1 cellular context compared by ENCODE assay signal in the genomic region with DNA sequence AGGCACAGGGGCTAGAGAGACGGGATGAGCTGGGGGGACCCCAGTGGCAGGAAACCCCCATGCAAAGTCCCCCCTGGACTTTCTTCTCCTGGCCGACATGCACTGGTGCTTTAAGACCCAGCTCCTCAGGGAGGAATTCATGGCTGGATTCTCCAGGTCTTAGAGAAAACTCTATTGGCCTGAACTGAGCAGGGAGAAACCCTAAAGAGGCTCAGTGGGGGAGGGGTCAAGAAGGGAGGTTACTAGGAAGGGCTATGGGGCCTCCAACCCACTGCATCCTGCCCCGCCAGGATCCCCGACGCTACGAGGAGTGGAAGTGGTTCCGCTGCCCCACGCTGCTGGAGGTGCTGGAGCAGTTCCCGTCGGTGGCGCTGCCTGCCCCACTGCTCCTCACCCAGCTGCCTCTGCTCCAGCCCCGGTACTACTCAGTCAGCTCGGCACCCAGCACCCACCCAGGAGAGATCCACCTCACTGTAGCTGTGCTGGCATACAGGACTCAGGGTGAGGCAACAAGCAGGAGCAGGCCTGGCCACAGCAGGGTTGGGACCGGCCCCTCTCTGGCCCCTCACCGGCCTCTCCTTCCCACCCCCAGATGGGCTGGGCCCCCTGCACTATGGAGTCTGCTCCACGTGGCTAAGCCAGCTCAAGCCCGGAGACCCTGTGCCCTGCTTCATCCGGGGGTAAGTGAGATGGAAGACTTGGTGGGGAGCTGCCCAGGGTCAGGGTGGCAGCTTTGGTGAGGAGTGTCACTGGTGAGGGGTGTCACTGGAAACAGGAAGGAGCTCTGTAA.
TF ChIP-seq lines count a peak whose summit lies in the region.

No MANE protein-coding gene starts in this region.

TF ChIP-seq in K562, 482 proteins besides CTCF, POLR2A, EP300 and RAD21 (continued from another document and continues in another):
- TF ChIP-seq, protein P1, sequence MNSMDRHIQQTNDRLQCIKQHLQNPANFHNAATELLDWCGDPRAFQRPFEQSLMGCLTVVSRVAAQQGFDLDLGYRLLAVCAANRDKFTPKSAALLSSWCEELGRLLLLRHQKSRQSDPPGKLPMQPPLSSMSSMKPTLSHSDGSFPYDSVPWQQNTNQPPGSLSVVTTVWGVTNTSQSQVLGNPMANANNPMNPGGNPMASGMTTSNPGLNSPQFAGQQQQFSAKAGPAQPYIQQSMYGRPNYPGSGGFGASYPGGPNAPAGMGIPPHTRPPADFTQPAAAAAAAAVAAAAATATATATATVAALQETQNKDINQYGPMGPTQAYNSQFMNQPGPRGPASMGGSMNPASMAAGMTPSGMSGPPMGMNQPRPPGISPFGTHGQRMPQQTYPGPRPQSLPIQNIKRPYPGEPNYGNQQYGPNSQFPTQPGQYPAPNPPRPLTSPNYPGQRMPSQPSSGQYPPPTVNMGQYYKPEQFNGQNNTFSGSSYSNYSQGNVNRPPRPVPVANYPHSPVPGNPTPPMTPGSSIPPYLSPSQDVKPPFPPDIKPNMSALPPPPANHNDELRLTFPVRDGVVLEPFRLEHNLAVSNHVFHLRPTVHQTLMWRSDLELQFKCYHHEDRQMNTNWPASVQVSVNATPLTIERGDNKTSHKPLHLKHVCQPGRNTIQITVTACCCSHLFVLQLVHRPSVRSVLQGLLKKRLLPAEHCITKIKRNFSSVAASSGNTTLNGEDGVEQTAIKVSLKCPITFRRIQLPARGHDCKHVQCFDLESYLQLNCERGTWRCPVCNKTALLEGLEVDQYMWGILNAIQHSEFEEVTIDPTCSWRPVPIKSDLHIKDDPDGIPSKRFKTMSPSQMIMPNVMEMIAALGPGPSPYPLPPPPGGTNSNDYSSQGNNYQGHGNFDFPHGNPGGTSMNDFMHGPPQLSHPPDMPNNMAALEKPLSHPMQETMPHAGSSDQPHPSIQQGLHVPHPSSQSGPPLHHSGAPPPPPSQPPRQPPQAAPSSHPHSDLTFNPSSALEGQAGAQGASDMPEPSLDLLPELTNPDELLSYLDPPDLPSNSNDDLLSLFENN (IDR thresholded peaks at IDR 0.05; ENCODE audit: low read depth in 2 of 2, low read length in 2 of 2), result no peak
- TF ChIP-seq EGR1 (conservative IDR thresholded peaks at IDR 0.05), result peak; percentile 37
- TF ChIP-seq KLF10 (CRISPR knock-in tag; IDR thresholded peaks at IDR 0.05), result no peak
- no peak for TF ChIP-seq FOS (IDR thresholded peaks at IDR 0.05; ENCODE audit: extremely low read depth, insufficient read length)
- TF ChIP-seq ZNF57 (CRISPR knock-in tag; IDR thresholded peaks at IDR 0.05), result no peak
- TF ChIP-seq RBBP5 (IDR thresholded peaks at IDR 0.05; ENCODE audit: borderline replicate concordance, insufficient read depth, low read length, poor library complexity, severe bottlenecking), result peak; percentile 65
- no peak for TF ChIP-seq ZNF347 (CRISPR knock-in tag; IDR thresholded peaks at IDR 0.05; ENCODE audit: low read depth)
- TF ChIP-seq, protein P2, sequence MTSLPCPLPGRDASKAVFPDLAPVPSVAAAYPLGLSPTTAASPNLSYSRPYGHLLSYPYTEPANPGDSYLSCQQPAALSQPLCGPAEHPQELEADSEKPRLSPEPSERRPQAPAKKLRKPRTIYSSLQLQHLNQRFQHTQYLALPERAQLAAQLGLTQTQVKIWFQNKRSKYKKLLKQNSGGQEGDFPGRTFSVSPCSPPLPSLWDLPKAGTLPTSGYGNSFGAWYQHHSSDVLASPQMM (CRISPR knock-in tag; IDR thresholded peaks at IDR 0.05), result no peak
- TF ChIP-seq, protein P3, sequence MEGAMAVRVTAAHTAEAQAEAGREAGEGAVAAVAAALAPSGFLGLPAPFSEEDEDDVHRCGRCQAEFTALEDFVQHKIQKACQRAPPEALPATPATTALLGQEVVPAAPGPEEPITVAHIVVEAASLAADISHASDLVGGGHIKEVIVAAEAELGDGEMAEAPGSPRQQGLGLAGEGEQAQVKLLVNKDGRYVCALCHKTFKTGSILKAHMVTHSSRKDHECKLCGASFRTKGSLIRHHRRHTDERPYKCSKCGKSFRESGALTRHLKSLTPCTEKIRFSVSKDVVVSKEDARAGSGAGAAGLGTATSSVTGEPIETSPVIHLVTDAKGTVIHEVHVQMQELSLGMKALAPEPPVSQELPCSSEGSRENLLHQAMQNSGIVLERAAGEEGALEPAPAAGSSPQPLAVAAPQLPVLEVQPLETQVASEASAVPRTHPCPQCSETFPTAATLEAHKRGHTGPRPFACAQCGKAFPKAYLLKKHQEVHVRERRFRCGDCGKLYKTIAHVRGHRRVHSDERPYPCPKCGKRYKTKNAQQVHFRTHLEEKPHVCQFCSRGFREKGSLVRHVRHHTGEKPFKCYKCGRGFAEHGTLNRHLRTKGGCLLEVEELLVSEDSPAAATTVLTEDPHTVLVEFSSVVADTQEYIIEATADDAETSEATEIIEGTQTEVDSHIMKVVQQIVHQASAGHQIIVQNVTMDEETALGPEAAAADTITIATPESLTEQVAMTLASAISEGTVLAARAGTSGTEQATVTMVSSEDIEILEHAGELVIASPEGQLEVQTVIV (CRISPR knock-in tag; IDR thresholded peaks at IDR 0.05; ENCODE audit: borderline replicate concordance), result no peak
- TF ChIP-seq, protein P4, sequence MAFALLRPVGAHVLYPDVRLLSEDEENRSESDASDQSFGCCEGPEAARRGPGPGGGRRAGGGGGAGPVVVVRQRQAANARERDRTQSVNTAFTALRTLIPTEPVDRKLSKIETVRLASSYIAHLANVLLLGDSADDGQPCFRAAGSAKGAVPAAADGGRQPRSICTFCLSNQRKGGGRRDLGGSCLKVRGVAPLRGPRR (CRISPR knock-in tag; IDR thresholded peaks at IDR 0.05), result no peak
- TF ChIP-seq, protein P5, sequence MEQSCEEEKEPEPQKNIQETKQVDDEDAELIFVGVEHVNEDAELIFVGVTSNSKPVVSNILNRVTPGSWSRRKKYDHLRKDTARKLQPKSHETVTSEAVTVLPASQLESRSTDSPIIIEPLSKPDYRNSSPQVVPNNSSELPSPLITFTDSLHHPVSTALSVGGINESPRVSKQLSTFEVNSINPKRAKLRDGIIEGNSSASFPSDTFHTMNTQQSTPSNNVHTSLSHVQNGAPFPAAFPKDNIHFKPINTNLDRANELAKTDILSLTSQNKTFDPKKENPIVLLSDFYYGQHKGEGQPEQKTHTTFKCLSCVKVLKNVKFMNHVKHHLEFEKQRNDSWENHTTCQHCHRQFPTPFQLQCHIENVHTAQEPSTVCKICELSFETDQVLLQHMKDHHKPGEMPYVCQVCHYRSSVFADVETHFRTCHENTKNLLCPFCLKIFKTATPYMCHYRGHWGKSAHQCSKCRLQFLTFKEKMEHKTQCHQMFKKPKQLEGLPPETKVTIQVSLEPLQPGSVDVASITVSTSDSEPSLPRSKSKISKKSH (CRISPR knock-in tag; IDR thresholded peaks at IDR 0.05), result no peak
- no peak for TF ChIP-seq STAG1 (CRISPR knock-in tag; IDR thresholded peaks at IDR 0.05; ENCODE audit: borderline replicate concordance)
- TF ChIP-seq TEAD2 (tag; IDR thresholded peaks at IDR 0.05), result no peak
- TF ChIP-seq, protein P6, sequence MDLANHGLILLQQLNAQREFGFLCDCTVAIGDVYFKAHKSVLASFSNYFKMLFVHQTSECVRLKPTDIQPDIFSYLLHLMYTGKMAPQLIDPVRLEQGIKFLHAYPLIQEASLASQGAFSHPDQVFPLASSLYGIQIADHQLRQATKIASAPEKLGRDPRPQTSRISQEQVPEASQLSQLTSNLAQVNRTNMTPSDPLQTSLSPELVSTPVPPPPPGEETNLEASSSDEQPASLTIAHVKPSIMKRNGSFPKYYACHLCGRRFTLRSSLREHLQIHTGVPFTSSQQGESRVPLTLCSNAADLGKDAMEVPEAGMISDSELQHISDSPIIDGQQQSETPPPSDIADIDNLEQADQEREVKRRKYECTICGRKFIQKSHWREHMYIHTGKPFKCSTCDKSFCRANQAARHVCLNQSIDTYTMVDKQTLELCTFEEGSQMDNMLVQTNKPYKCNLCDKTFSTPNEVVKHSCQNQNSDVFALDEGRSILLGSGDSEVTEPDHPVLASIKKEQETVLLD (IDR thresholded peaks at IDR 0.05), result no peak
- TF ChIP-seq NRF1 (conservative IDR thresholded peaks at IDR 0.05 in 1 of 2, IDR thresholded peaks at IDR 0.05 in 1 of 2), result no peak; a peak in 1 of 4 replicates
- TF ChIP-seq ZNF140 (CRISPR knock-in tag; IDR thresholded peaks at IDR 0.05), result no peak
- peak; percentile 47; the same call in 1 of the 2 replicates for TF ChIP-seq ZNF780A (CRISPR knock-in tag; IDR thresholded peaks at IDR 0.05)
- peak; percentile 42; the same call in 1 of the 2 replicates for TF ChIP-seq ZSCAN29 (IDR thresholded peaks at IDR 0.05)
- TF ChIP-seq, protein P7, sequence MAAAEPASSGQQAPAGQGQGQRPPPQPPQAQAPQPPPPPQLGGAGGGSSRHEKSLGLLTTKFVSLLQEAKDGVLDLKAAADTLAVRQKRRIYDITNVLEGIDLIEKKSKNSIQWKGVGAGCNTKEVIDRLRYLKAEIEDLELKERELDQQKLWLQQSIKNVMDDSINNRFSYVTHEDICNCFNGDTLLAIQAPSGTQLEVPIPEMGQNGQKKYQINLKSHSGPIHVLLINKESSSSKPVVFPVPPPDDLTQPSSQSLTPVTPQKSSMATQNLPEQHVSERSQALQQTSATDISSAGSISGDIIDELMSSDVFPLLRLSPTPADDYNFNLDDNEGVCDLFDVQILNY (CRISPR knock-in tag; IDR thresholded peaks at IDR 0.05), result 0 out of 2 replicates have a peak, but pooled peaks have one; percentile 73
- 0 out of 2 replicates have a peak, but pooled peaks have one; percentile 17 for TF ChIP-seq NFIX (CRISPR knock-in tag; IDR thresholded peaks at IDR 0.05; ENCODE audit: low read depth)
- TF ChIP-seq POLR2B (IDR thresholded peaks at IDR 0.05; ENCODE audit: low read depth, partially characterized antibody), result peak; percentile 24
- peak; percentile 82; the same call in 1 of the 2 replicates for TF ChIP-seq KAT7 (CRISPR knock-in tag; IDR thresholded peaks at IDR 0.05; ENCODE audit: borderline replicate concordance)
- no peak for TF ChIP-seq FOXP1 (CRISPR knock-in tag; IDR thresholded peaks at IDR 0.05)
- no peak for TF ChIP-seq MED1 (CRISPR knock-in tag; IDR thresholded peaks at IDR 0.05; ENCODE audit: borderline replicate concordance)
- TF ChIP-seq, protein P8, sequence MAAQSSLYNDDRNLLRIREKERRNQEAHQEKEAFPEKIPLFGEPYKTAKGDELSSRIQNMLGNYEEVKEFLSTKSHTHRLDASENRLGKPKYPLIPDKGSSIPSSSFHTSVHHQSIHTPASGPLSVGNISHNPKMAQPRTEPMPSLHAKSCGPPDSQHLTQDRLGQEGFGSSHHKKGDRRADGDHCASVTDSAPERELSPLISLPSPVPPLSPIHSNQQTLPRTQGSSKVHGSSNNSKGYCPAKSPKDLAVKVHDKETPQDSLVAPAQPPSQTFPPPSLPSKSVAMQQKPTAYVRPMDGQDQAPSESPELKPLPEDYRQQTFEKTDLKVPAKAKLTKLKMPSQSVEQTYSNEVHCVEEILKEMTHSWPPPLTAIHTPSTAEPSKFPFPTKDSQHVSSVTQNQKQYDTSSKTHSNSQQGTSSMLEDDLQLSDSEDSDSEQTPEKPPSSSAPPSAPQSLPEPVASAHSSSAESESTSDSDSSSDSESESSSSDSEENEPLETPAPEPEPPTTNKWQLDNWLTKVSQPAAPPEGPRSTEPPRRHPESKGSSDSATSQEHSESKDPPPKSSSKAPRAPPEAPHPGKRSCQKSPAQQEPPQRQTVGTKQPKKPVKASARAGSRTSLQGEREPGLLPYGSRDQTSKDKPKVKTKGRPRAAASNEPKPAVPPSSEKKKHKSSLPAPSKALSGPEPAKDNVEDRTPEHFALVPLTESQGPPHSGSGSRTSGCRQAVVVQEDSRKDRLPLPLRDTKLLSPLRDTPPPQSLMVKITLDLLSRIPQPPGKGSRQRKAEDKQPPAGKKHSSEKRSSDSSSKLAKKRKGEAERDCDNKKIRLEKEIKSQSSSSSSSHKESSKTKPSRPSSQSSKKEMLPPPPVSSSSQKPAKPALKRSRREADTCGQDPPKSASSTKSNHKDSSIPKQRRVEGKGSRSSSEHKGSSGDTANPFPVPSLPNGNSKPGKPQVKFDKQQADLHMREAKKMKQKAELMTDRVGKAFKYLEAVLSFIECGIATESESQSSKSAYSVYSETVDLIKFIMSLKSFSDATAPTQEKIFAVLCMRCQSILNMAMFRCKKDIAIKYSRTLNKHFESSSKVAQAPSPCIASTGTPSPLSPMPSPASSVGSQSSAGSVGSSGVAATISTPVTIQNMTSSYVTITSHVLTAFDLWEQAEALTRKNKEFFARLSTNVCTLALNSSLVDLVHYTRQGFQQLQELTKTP (IDR thresholded peaks at IDR 0.05; ENCODE audit: low read depth in 1 of 2, partially characterized antibody in 2 of 2), result peak in 1 of 2 experiments; percentile 36
- TF ChIP-seq ZFP30 (CRISPR knock-in tag; IDR thresholded peaks at IDR 0.05; ENCODE audit: borderline replicate concordance), result no peak
- no peak for TF ChIP-seq ZNF445 (CRISPR knock-in tag; IDR thresholded peaks at IDR 0.05; ENCODE audit: low read depth)
- TF ChIP-seq ZBED1 (IDR thresholded peaks at IDR 0.05), result no peak
- TF ChIP-seq KAT2B (IDR thresholded peaks at IDR 0.05; ENCODE audit: low read depth, low read length), result no peak
- no peak for TF ChIP-seq ILF3 (IDR thresholded peaks at IDR 0.05; ENCODE audit: borderline replicate concordance)
- TF ChIP-seq GATAD2A (IDR thresholded peaks at IDR 0.05), result peak; percentile 50
- 0 out of 2 replicates have a peak, but pooled peaks have one; percentile 27 for TF ChIP-seq ZNF583 (CRISPR knock-in tag; IDR thresholded peaks at IDR 0.05)
- no peak for TF ChIP-seq NCOR1 (IDR thresholded peaks at IDR 0.05)
- TF ChIP-seq JUND (IDR thresholded peaks at IDR 0.05; ENCODE audit: borderline replicate concordance, low read depth, low read length), result no peak; the same call in 1 of the 2 replicates
- TF ChIP-seq JUND (tag; IDR thresholded peaks at IDR 0.05; ENCODE audit: borderline replicate concordance, low read depth, low read length), result no peak
- TF ChIP-seq THRAP3 (IDR thresholded peaks at IDR 0.05; ENCODE audit: borderline replicate concordance), result no peak
- no peak for TF ChIP-seq ZC3H4 (CRISPR knock-in tag; IDR thresholded peaks at IDR 0.05; ENCODE audit: borderline replicate concordance)
- TF ChIP-seq KHSRP (IDR thresholded peaks at IDR 0.05), result no peak
- no peak for TF ChIP-seq MCM5 (IDR thresholded peaks at IDR 0.05; ENCODE audit: low read depth)
- no peak for TF ChIP-seq ZNF707 (CRISPR knock-in tag; conservative IDR thresholded peaks at IDR 0.05)
- peak in 2 of 3 experiments; percentile 8 to 77 for TF ChIP-seq YY1 (IDR thresholded peaks at IDR 0.05; ENCODE audit: borderline replicate concordance in 1 of 3, control insufficient read depth in 1 of 3, extremely low read depth in 1 of 3, insufficient read depth in 3 of 3, insufficient read length in 1 of 3, insufficient replicate concordance in 2 of 3, low read depth in 1 of 3, low read length in 2 of 3)
- TF ChIP-seq ELF2 (CRISPR knock-in tag; IDR thresholded peaks at IDR 0.05), result no peak
- TF ChIP-seq HDAC8 (tag; IDR thresholded peaks at IDR 0.05), result peak; percentile 31; the same call in 1 of the 2 replicates
- TF ChIP-seq BRD4 (IDR thresholded peaks at IDR 0.05), result no peak
